In genomic region chr15:90348456-90348855, GRCh38 we compare ENCODE assay signal across 21 cellular contexts.
"Had no signal": no experiment of that assay in that cellular context is flagged by ENCODE, and none has a peak within 500 bp of the region (broad histone marks: within the 10 kb centered on the region; RNA-seq: fewer than 3 reads in every experiment).

No MANE protein-coding gene starts in this region.

- H3K4me3 ChIP-seq: SK-N-MC had no signal

- DNase-seq: activated CD4-positive, alpha-beta memory T cell treated with anti-CD3 and anti-CD28 coated beads for 36 hours; activated CD4-positive, alpha-beta T cell treated with anti-CD3 and anti-CD28 coated beads, Interleukin-2, amount 10 ng/mL, durations not matched to agents 7 days and 5 days; activated CD4-positive, CD25-positive, alpha-beta regulatory T cell; activated gamma-delta T cell; activated naive CD4-positive, alpha-beta T cell treated with anti-CD3 and anti-CD28 coated beads for 36 hours; activated T-cell treated with anti-CD3 and anti-CD28 coated beads for 4 hours; activated T-cell treated with anti-CD3 and anti-CD28 coated beads, Interleukin-2, amount 50 U/mL, for 48 hours; MM.1S; NCI-H1105; NCI-H1436; NCI-H1694 treated with DMSO at 0.1 percent for 48 hours; NCI-H2029 treated with DMSO at 0.1 percent for 48 hours; NCI-H345; NCI-H510A treated with DMSO at 0.1 percent for 48 hours; NCI-H69; PC-3; SIG-M5; T-helper 1 cell had no signal

- H3K27ac ChIP-seq: SK-N-MC, VCaP had no signal

- ATAC-seq: activated T-helper 17 cell treated with anti-CD3 and anti-CD28 coated beads, Interleukin-2, amount 50 U/mL, for 72 hours; PC-3 had no signal
